Comparison of ENCODE assay signal across 17 cellular contexts in genomic region chr1:24936688-24937087, GRCh38. TPM values are rescaled to one million over a fixed set of nuclear protein-coding genes. Genes with fewer than 3 reads are reported as not detected.
A peak's percentile ranks its signal among the peaks of the same experiment; 100 is the strongest.
DNase-seq lines count a peak whose midpoint lies in the region; ATAC-seq lines count a peak whose summit lies in the region.
"Had no signal": no experiment of that assay in that cellular context is flagged by ENCODE, and none has a peak within 500 bp of the region (broad histone marks: within the 10 kb centered on the region; RNA-seq: fewer than 3 reads in every experiment).

No MANE protein-coding gene starts in this region.

- intact Hi-C loops in activated CD4-positive, alpha-beta memory T cell treated with anti-CD3 and anti-CD28 coated beads for 36 hours (cut with micrococcal nuclease): no loop called here

- no peak overlapping the region for H2AK5ac ChIP-seq in mesenchymal stem cell (ENCODE audit: low read length, severe bottlenecking)

- H3K14ac ChIP-seq in mesenchymal stem cell (ENCODE audit: low read length in 2 of 2): no peak overlapping the region

- no peaks in the 10 kb centered on the region for H3K79me1 ChIP-seq in mesenchymal stem cell (replicated peaks; ENCODE audit: low read length, poor library complexity, severe bottlenecking)

- no peak overlapping the region for H3K4me2 ChIP-seq in mesenchymal stem cell (ENCODE audit: low read length, poor library complexity, severe bottlenecking)
- H3K4me2 ChIP-seq: BLaER1 had no signal

- POLR2A ChIA-PET in activated CD4-positive, alpha-beta memory T cell treated with anti-CD3 and anti-CD28 coated beads for 36 hours (lab: Charles Lee): no interaction called here

- no peak overlapping the region for H3K18ac ChIP-seq in mesenchymal stem cell (ENCODE audit: low read depth in 1 of 2, low read length in 2 of 2)

- no peak overlapping the region for H3K23ac ChIP-seq in mesenchymal stem cell (ENCODE audit: low read length in 2 of 2)

- no peak overlapping the region for H3K4ac ChIP-seq in mesenchymal stem cell (ENCODE audit: low read depth in 1 of 2, low read length in 2 of 2)

- no peaks in the 10 kb centered on the region for H3K27me3 Mint-ChIP-seq in stimulated activated naive CD8-positive, alpha-beta T cell treated with anti-CD3 and anti-CD28 coated beads, Interleukin-15, Interleukin-2, amounts not matched to agents 100 ng/mL and 50 ng/mL, for 24 hours
- no peaks in the 10 kb centered on the region for H3K27me3 Mint-ChIP-seq in stimulated activated naive CD8-positive, alpha-beta T cell treated with anti-CD3 and anti-CD28 coated beads, Interleukin-15, amount 100 ng/mL, for 72 hours
- H3K27me3 Mint-ChIP-seq in activated CD4-positive, alpha-beta memory T cell treated with anti-CD3 and anti-CD28 coated beads for 36 hours: no peaks in the 10 kb centered on the region
- H3K27me3 Mint-ChIP-seq: CD8-positive, alpha-beta memory T cell had no signal

- no peak overlapping the region for H4K91ac ChIP-seq in mesenchymal stem cell (ENCODE audit: low read length)

- 60% methylated on average over 11 of the region's 11 CpGs for WGBS in mesenchymal stem cell

- H2BK12ac ChIP-seq in mesenchymal stem cell (ENCODE audit: low read length in 2 of 2): no peak overlapping the region

- H3K27me3 ChIP-seq in mesenchymal stem cell (ENCODE audit: control insufficient read depth in 1 of 2, insufficient read depth in 1 of 2, low read length in 2 of 2): peaks cover 70 to 84% of the 10 kb centered on the region in 2 experiments

- no peak for ATAC-seq in stimulated activated naive CD8-positive, alpha-beta T cell treated with anti-CD3 and anti-CD28 coated beads, Interleukin-15, amount 100 ng/mL, for 72 hours
- no peak for ATAC-seq in HG03432 (IDR thresholded peaks at IDR 0.05; ENCODE audit: unreplicated experiment)

- no peak for DNase-seq in stimulated activated naive CD8-positive, alpha-beta T cell treated with anti-CD3 and anti-CD28 coated beads, Interleukin-15, amount 100 ng/mL, for 72 hours
- peak; percentile 70 for DNase-seq in amniotic epithelial cell (ENCODE audit: low read depth)
- peak; percentile 24 for DNase-seq in mesenchymal stem cell
- no peak for DNase-seq in activated CD4-positive, alpha-beta memory T cell treated with anti-CD3 and anti-CD28 coated beads for 36 hours
- no peak for DNase-seq in superior temporal gyrus (ENCODE audit: extremely low spot score)
- no peak for DNase-seq in AML-193 (lab: John Stamatoyannopoulos, UW)
- DNase-seq: CD8-positive, alpha-beta memory T cell; DMS79; GOT3; KBM-7; NCI-H1105; NCI-H2081 treated with DMSO at 0.1 percent for 48 hours; NCI-H446 treated with DMSO at 0.1 percent for 48 hours; Peyer's patch had no signal

- H3K9me3 Mint-ChIP-seq in stimulated activated naive CD8-positive, alpha-beta T cell treated with anti-CD3 and anti-CD28 coated beads, Interleukin-15, Interleukin-2, amounts not matched to agents 100 ng/mL and 50 ng/mL, for 24 hours: no peaks in the 10 kb centered on the region
- no peaks in the 10 kb centered on the region for H3K9me3 Mint-ChIP-seq in stimulated activated naive CD8-positive, alpha-beta T cell treated with anti-CD3 and anti-CD28 coated beads, Interleukin-15, amount 100 ng/mL, for 72 hours
- no peaks in the 10 kb centered on the region for H3K9me3 Mint-ChIP-seq in activated CD4-positive, alpha-beta memory T cell treated with anti-CD3 and anti-CD28 coated beads for 36 hours
- H3K9me3 Mint-ChIP-seq: CD8-positive, alpha-beta memory T cell had no signal

- H4K8ac ChIP-seq in mesenchymal stem cell (ENCODE audit: low read length): no peak overlapping the region

- peak overlapping the region; percentile 77 for H3K27ac Mint-ChIP-seq in stimulated activated naive CD8-positive, alpha-beta T cell treated with anti-CD3 and anti-CD28 coated beads, Interleukin-15, Interleukin-2, amounts not matched to agents 100 ng/mL and 50 ng/mL, for 24 hours
- no peak overlapping the region for H3K27ac Mint-ChIP-seq in stimulated activated naive CD8-positive, alpha-beta T cell treated with anti-CD3 and anti-CD28 coated beads, Interleukin-15, amount 100 ng/mL, for 72 hours
- H3K27ac Mint-ChIP-seq in activated CD4-positive, alpha-beta memory T cell treated with anti-CD3 and anti-CD28 coated beads for 36 hours: no peak overlapping the region

- H2AFZ ChIP-seq in mesenchymal stem cell (ENCODE audit: low read depth, low read length): no peak overlapping the region

- H3K9me3 ChIP-seq in mesenchymal stem cell (ENCODE audit: control insufficient read depth, low read length): no peaks in the 10 kb centered on the region
- H3K9me3 ChIP-seq: BLaER1, Peyer's patch had no signal

- no peaks in the 10 kb centered on the region for H3K36me3 ChIP-seq in mesenchymal stem cell (ENCODE audit: control insufficient read depth in 1 of 2, insufficient read depth in 2 of 2, low read depth in 1 of 2, low read length in 2 of 2)
- H3K36me3 ChIP-seq: BLaER1, Peyer's patch had no signal

- peaks cover 87% of the 10 kb centered on the region for H3K4me1 Mint-ChIP-seq in stimulated activated naive CD8-positive, alpha-beta T cell treated with anti-CD3 and anti-CD28 coated beads, Interleukin-15, Interleukin-2, amounts not matched to agents 100 ng/mL and 50 ng/mL, for 24 hours (ENCODE audit: low read depth)
- peaks cover 97% of the 10 kb centered on the region for H3K4me1 Mint-ChIP-seq in stimulated activated naive CD8-positive, alpha-beta T cell treated with anti-CD3 and anti-CD28 coated beads, Interleukin-15, amount 100 ng/mL, for 72 hours
- peaks cover 57% of the 10 kb centered on the region for H3K4me1 Mint-ChIP-seq in activated CD4-positive, alpha-beta memory T cell treated with anti-CD3 and anti-CD28 coated beads for 36 hours (ENCODE audit: low read depth)

- CTCF ChIA-PET in activated CD4-positive, alpha-beta memory T cell treated with anti-CD3 and anti-CD28 coated beads for 36 hours (lab: Charles Lee): interaction anchor here (1.0 to 12.0 kb wide), 3 partner anchors 89 to 164 kb away, joined by 3 to 290 read pairs (median 4); no protein-coding TSS in a partner anchor

- no peak overlapping the region for H3K27ac ChIP-seq in mesenchymal stem cell (ENCODE audit: low read length, poor library complexity, severe bottlenecking)
- H3K27ac ChIP-seq: BLaER1, Peyer's patch had no signal

- H3K4me1 ChIP-seq in mesenchymal stem cell (ENCODE audit: control insufficient read depth, insufficient read depth, low read depth, low read length): peaks cover 7% of the 10 kb centered on the region

- no peak overlapping the region for H2BK15ac ChIP-seq in mesenchymal stem cell (ENCODE audit: low read depth, poor library complexity, severe bottlenecking)

- H3K4me3 ChIP-seq in mesenchymal stem cell (ENCODE audit: insufficient read depth in 1 of 2, low read depth in 1 of 2, low read length in 2 of 2): no peak overlapping the region
- H3K4me3 ChIP-seq: BLaER1, Peyer's patch had no signal

- H3K4me3 Mint-ChIP-seq in stimulated activated naive CD8-positive, alpha-beta T cell treated with anti-CD3 and anti-CD28 coated beads, Interleukin-15, Interleukin-2, amounts not matched to agents 100 ng/mL and 50 ng/mL, for 24 hours: no peak overlapping the region
- H3K4me3 Mint-ChIP-seq in stimulated activated naive CD8-positive, alpha-beta T cell treated with anti-CD3 and anti-CD28 coated beads, Interleukin-15, amount 100 ng/mL, for 72 hours: no peak overlapping the region
- no peak overlapping the region for H3K4me3 Mint-ChIP-seq in activated CD4-positive, alpha-beta memory T cell treated with anti-CD3 and anti-CD28 coated beads for 36 hours
- H3K4me3 Mint-ChIP-seq: CD8-positive, alpha-beta memory T cell had no signal

- no peak overlapping the region for H3K9ac ChIP-seq in mesenchymal stem cell (ENCODE audit: low read length)
- H3K9ac ChIP-seq: BLaER1 had no signal

- H2BK120ac ChIP-seq in mesenchymal stem cell (ENCODE audit: low read depth, low read length): no peak overlapping the region

- H3K36me3 Mint-ChIP-seq in stimulated activated naive CD8-positive, alpha-beta T cell treated with anti-CD3 and anti-CD28 coated beads, Interleukin-15, Interleukin-2, amounts not matched to agents 100 ng/mL and 50 ng/mL, for 24 hours (ENCODE audit: low read depth): peaks cover 78% of the 10 kb centered on the region
- H3K36me3 Mint-ChIP-seq in activated CD4-positive, alpha-beta memory T cell treated with anti-CD3 and anti-CD28 coated beads for 36 hours: peaks cover 33% of the 10 kb centered on the region

- H2BK5ac ChIP-seq in mesenchymal stem cell (ENCODE audit: low read depth, low read length, poor library complexity, severe bottlenecking): no peak overlapping the region

RNA-seq across cellular contexts. Expression of gene RUNX3, which starts 6.6 kb away (rescaled TPM):
- 0.25 TPM for polyA plus RNA-seq in mesenchymal stem cell (2013, experiment 1 of 2)
- polyA plus RNA-seq in mesenchymal stem cell (2013, experiment 2 of 2): 0.33 TPM
- 100 to 1,000 TPM; 153 to 155 TPM for total RNA-seq in activated CD4-positive, alpha-beta memory T cell treated with anti-CD3 and anti-CD28 coated beads for 36 hours

Comparison
In these comparisons a context has a peak if more than half of its experiments do, and no peak if none do; other contexts are left out.
1. DNase-seq: peak in amniotic epithelial cell (single experiment) and mesenchymal stem cell (single experiment); none in stimulated activated naive CD8-positive, alpha-beta T cell treated with anti-CD3 and anti-CD28 coated beads, Interleukin-15, amount 100 ng/mL, for 72 hours (0 of 2), activated CD4-positive, alpha-beta memory T cell treated with anti-CD3 and anti-CD28 coated beads for 36 hours (single experiment), superior temporal gyrus (single experiment) and AML-193 (0 of 2).